ENCODE assay signal across 9 cellular contexts in genomic region chr2:136696438-136696837, GRCh38.
"Had no signal": no experiment of that assay in that cellular context is flagged by ENCODE, and none has a peak within 500 bp of the region (broad histone marks: within the 10 kb centered on the region; RNA-seq: fewer than 3 reads in every experiment).

No MANE protein-coding gene starts in this region.

- H3K9me3 ChIP-seq: HAP-1 had no signal

- H3K9ac ChIP-seq: GM23248 had no signal

- H2AFZ ChIP-seq: GM23248, GM23338 had no signal

- H3K27ac ChIP-seq: GM23248 had no signal

- H3K4me1 ChIP-seq: HAP-1 had no signal

- DNase-seq: GM23248, GOT3, H7, H9, HCEC 1CT, HFFc6 had no signal

- H3K4me3 ChIP-seq: GM23248, GM23338, HAP-1 had no signal

- ATAC-seq: GM23338, HCT116 had no signal

- H3K4me2 ChIP-seq: GM23338 had no signal

- H3K36me3 ChIP-seq: HAP-1 had no signal
